Comparison of ENCODE assay signal across 33 cellular contexts in genomic region chr14:76252471-76252870, GRCh38.
"Had no signal": no experiment of that assay in that cellular context is flagged by ENCODE, and none has a peak within 500 bp of the region (broad histone marks: within the 10 kb centered on the region; RNA-seq: fewer than 3 reads in every experiment).

No MANE protein-coding gene starts in this region.

- H3K36me3 ChIP-seq: adrenal gland, ascending aorta, brain microvascular endothelial cell, breast epithelium, cardiac muscle cell had no signal

- ATAC-seq: activated naive CD4-positive, alpha-beta T cell treated with anti-CD3 and anti-CD28 coated beads, Interleukin-2, amount 50 U/mL, for 72 hours; activated naive CD8-positive, alpha-beta T cell treated with anti-CD3 and anti-CD28 coated beads, Interleukin-2, amount 50 U/mL, for 24 hours; activated T-cell treated with anti-CD3 and anti-CD28 coated beads, Interleukin-2, amount 50 U/mL, for 4 hours; activated T-cell treated with anti-CD3 and anti-CD28 coated beads, Interleukin-2, amount 50 U/mL, for 72 hours; activated T-helper 17 cell treated with anti-CD3 and anti-CD28 coated beads, Interleukin-2, amount 50 U/mL, for 72 hours; body of pancreas had no signal

- DNase-seq: activated effector memory CD4-positive, alpha-beta T cell treated with anti-CD3 and anti-CD28 coated beads, Interleukin-2, amount 50 U/mL, for 16 hours; activated effector memory CD4-positive, alpha-beta T cell treated with Interleukin-2 at 50 U/mL for 16 hours; activated gamma-delta T cell; activated gamma-delta T cell treated with Interleukin-2 at 50 U/mL for 16 hours; activated naive CD4-positive, alpha-beta T cell; activated naive CD4-positive, alpha-beta T cell treated with anti-CD3 and anti-CD28 coated beads for 36 hours; activated naive CD4-positive, alpha-beta T cell treated with anti-CD3 and anti-CD28 coated beads, Interleukin-2, amount 10 ng/mL, durations not matched to agents 7 days and 5 days; activated naive CD4-positive, alpha-beta T cell treated with anti-CD3 and anti-CD28 coated beads, Interleukin-2, amount 50 U/mL, for 16 hours; activated naive CD4-positive, alpha-beta T cell treated with Interleukin-2 at 50 U/mL for 16 hours; activated naive CD8-positive, alpha-beta T cell treated with anti-CD3 and anti-CD28 coated beads for 36 hours; activated naive CD8-positive, alpha-beta T cell treated with anti-CD3 and anti-CD28 coated beads, Interleukin-2, amount 10 ng/mL, durations not matched to agents 7 days and 5 days; activated naive CD8-positive, alpha-beta T cell treated with anti-CD3 and anti-CD28 coated beads, Interleukin-2, amount 50 U/mL, for 24 hours; activated T-cell treated with anti-CD3 and anti-CD28 coated beads, Interleukin-2, amount 50 U/mL, for 24 hours; activated T-cell treated with anti-CD3 and anti-CD28 coated beads, Interleukin-2, amount 50 U/mL, for 4 hours; activated T-cell treated with anti-CD3 and anti-CD28 coated beads, Interleukin-2, amount 50 U/mL, for 48 hours; activated T-cell treated with anti-CD3 and anti-CD28 coated beads, Interleukin-2, amount 50 U/mL, for 72 hours; adrenal gland; amniotic stem cell; amygdala; anterior cingulate cortex; aorta; body of pancreas; brain microvascular endothelial cell; caudate nucleus; central memory CD4-positive, alpha-beta T cell; cerebellar nuclear complex had no signal

- H3K27ac ChIP-seq: adrenal gland, ascending aorta, body of pancreas, brain microvascular endothelial cell, breast epithelium, cardiac muscle cell had no signal

- H3K4me1 ChIP-seq: adrenal gland, ascending aorta, body of pancreas, breast epithelium had no signal

- H3K27me3 ChIP-seq: adrenal gland, ascending aorta, body of pancreas, brain microvascular endothelial cell, breast epithelium, cardiac muscle cell had no signal

- H3K9me3 ChIP-seq: adrenal gland, ascending aorta, body of pancreas, breast epithelium had no signal

- H3K4me3 ChIP-seq: adrenal gland, ascending aorta, body of pancreas, breast epithelium, cardiac muscle cell had no signal

- FAIRE-seq: astrocyte, bronchial epithelial cell had no signal
